1 cellular context compared by ENCODE assay signal in the genomic region with DNA sequence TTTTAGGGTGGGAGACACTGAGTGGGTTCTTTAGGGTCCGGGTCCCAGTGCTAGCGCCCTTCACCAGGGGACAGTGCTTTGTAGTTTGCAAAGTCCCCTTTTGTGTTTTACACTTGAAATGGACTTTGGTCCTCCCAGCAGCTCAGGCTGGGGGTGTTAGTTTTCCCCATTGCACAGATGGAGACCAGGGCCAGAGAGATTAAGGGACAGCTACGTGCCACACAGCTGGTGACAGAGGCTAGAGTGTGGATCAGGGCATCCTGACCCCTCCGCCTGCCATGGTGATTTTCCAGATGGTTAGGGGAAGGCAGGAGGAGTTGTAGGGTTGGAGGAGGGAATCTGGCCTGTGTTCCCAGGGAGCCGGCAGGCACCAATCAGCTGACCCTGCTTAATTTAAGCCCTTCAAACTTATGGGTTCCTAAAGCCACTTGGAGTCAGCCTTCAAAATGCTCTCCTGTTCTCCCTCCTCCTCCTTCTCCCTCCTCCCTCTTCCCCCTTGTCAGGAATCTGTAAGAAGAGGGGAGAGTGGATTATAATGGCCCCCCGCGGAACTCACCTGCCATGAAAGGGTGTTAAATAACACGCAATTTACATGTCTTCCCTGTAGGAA.
A peak's percentile ranks its signal among the peaks of the same experiment; 100 is the strongest.
TF ChIP-seq lines count a peak whose summit lies in the region.

No MANE protein-coding gene starts in this region.

TF ChIP-seq in HepG2, 621 proteins besides CTCF, POLR2A, EP300 and RAD21 (continued from another document and continues in another):
- TF ChIP-seq JDP2 (CRISPR knock-in tag; IDR thresholded peaks at IDR 0.05; ENCODE audit: borderline replicate concordance) (no peak), GABPB1 (CRISPR knock-in tag; IDR thresholded peaks at IDR 0.05) (no peak), ZNF383 (CRISPR knock-in tag; IDR thresholded peaks at IDR 0.05; ENCODE audit: borderline replicate concordance) (no peak), ZNF724P (CRISPR knock-in tag; IDR thresholded peaks at IDR 0.05; ENCODE audit: borderline replicate concordance) (no peak), KDM1A (CRISPR knock-in tag; IDR thresholded peaks at IDR 0.05) (peak; percentile 60; the same call in 1 of the 2 replicates), ZNF598 (CRISPR knock-in tag; IDR thresholded peaks at IDR 0.05; ENCODE audit: borderline replicate concordance) (no peak), SAP130 (CRISPR knock-in tag; IDR thresholded peaks at IDR 0.05; ENCODE audit: low read depth) (peak; percentile 50; the same call in 1 of the 2 replicates), ZNF549 (CRISPR knock-in tag; IDR thresholded peaks at IDR 0.05) (no peak), GATAD1 (CRISPR knock-in tag; IDR thresholded peaks at IDR 0.05) (no peak), RCOR2 (CRISPR knock-in tag; IDR thresholded peaks at IDR 0.05) (0 out of 2 replicates have a peak, but pooled peaks have one; percentile 28), TAF15 (IDR thresholded peaks at IDR 0.05; ENCODE audit: low read depth, low read length, poor library complexity, severe bottlenecking) (no peak), HDAC2 (CRISPR knock-in tag; IDR thresholded peaks at IDR 0.05) (peak; percentile 69; the same call in 1 of the 2 replicates), ZFX (CRISPR knock-in tag; IDR thresholded peaks at IDR 0.05; ENCODE audit: low read depth) (peak; percentile 38; the same call in 1 of the 2 replicates), SALL1 (CRISPR knock-in tag; IDR thresholded peaks at IDR 0.05) (peak; percentile 35; the same call in 1 of the 2 replicates), ZNF331 (CRISPR knock-in tag; IDR thresholded peaks at IDR 0.05) (peak; percentile 18; the same call in 1 of the 2 replicates), ZBTB7B (CRISPR knock-in tag; IDR thresholded peaks at IDR 0.05) (peak; percentile 84), ZNF256 (CRISPR knock-in tag; conservative IDR thresholded peaks at IDR 0.05) (no peak), SOX6 (IDR thresholded peaks at IDR 0.05) (no peak), SOX6 (CRISPR knock-in tag; IDR thresholded peaks at IDR 0.05) (peak; percentile 42; the same call in 1 of the 2 replicates), ZNF20 (CRISPR knock-in tag; IDR thresholded peaks at IDR 0.05) (no peak), ELF3 (CRISPR knock-in tag; IDR thresholded peaks at IDR 0.05) (0 out of 2 replicates have a peak, but pooled peaks have one; percentile 29), TBX2 (CRISPR knock-in tag; IDR thresholded peaks at IDR 0.05; ENCODE audit: borderline replicate concordance) (peak; percentile 66), CEBPG (CRISPR knock-in tag; IDR thresholded peaks at IDR 0.05) (0 out of 2 replicates have a peak, but pooled peaks have one; percentile 13)
- TF ChIP-seq, protein P1, sequence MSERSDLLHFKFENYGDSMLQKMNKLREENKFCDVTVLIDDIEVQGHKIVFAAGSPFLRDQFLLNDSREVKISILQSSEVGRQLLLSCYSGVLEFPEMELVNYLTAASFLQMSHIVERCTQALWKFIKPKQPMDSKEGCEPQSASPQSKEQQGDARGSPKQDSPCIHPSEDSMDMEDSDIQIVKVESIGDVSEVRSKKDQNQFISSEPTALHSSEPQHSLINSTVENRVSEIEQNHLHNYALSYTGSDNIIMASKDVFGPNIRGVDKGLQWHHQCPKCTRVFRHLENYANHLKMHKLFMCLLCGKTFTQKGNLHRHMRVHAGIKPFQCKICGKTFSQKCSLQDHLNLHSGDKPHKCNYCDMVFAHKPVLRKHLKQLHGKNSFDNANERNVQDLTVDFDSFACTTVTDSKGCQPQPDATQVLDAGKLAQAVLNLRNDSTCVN (CRISPR knock-in tag; IDR thresholded peaks at IDR 0.05; ENCODE audit: borderline replicate concordance) = 0 out of 2 replicates have a peak, but pooled peaks have one; percentile 37
- TF ChIP-seq, protein P2, sequence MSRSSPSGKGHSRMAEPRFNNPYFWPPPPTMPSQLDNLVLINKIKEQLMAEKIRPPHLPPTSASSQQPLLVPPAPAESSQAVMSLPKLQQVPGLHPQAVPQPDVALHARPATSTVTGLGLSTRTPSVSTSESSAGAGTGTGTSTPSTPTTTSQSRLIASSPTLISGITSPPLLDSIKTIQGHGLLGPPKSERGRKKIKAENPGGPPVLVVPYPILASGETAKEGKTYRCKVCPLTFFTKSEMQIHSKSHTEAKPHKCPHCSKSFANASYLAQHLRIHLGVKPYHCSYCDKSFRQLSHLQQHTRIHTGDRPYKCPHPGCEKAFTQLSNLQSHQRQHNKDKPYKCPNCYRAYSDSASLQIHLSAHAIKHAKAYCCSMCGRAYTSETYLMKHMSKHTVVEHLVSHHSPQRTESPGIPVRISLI (CRISPR knock-in tag; IDR thresholded peaks at IDR 0.05; ENCODE audit: borderline replicate concordance) = no peak
- TF ChIP-seq, protein P3, sequence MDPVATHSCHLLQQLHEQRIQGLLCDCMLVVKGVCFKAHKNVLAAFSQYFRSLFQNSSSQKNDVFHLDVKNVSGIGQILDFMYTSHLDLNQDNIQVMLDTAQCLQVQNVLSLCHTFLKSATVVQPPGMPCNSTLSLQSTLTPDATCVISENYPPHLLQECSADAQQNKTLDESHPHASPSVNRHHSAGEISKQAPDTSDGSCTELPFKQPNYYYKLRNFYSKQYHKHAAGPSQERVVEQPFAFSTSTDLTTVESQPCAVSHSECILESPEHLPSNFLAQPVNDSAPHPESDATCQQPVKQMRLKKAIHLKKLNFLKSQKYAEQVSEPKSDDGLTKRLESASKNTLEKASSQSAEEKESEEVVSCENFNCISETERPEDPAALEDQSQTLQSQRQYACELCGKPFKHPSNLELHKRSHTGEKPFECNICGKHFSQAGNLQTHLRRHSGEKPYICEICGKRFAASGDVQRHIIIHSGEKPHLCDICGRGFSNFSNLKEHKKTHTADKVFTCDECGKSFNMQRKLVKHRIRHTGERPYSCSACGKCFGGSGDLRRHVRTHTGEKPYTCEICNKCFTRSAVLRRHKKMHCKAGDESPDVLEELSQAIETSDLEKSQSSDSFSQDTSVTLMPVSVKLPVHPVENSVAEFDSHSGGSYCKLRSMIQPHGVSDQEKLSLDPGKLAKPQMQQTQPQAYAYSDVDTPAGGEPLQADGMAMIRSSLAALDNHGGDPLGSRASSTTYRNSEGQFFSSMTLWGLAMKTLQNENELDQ (CRISPR knock-in tag; IDR thresholded peaks at IDR 0.05; ENCODE audit: borderline replicate concordance) = no peak
- TF ChIP-seq, protein P4, sequence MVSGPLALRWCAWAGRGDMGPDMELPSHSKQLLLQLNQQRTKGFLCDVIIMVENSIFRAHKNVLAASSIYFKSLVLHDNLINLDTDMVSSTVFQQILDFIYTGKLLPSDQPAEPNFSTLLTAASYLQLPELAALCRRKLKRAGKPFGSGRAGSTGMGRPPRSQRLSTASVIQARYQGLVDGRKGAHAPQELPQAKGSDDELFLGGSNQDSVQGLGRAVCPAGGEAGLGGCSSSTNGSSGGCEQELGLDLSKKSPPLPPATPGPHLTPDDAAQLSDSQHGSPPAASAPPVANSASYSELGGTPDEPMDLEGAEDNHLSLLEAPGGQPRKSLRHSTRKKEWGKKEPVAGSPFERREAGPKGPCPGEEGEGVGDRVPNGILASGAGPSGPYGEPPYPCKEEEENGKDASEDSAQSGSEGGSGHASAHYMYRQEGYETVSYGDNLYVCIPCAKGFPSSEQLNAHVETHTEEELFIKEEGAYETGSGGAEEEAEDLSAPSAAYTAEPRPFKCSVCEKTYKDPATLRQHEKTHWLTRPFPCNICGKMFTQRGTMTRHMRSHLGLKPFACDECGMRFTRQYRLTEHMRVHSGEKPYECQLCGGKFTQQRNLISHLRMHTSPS (CRISPR knock-in tag; IDR thresholded peaks at IDR 0.05; ENCODE audit: low read depth) = peak; percentile 52; the same call in 1 of the 2 replicates
- TF ChIP-seq, protein P5, sequence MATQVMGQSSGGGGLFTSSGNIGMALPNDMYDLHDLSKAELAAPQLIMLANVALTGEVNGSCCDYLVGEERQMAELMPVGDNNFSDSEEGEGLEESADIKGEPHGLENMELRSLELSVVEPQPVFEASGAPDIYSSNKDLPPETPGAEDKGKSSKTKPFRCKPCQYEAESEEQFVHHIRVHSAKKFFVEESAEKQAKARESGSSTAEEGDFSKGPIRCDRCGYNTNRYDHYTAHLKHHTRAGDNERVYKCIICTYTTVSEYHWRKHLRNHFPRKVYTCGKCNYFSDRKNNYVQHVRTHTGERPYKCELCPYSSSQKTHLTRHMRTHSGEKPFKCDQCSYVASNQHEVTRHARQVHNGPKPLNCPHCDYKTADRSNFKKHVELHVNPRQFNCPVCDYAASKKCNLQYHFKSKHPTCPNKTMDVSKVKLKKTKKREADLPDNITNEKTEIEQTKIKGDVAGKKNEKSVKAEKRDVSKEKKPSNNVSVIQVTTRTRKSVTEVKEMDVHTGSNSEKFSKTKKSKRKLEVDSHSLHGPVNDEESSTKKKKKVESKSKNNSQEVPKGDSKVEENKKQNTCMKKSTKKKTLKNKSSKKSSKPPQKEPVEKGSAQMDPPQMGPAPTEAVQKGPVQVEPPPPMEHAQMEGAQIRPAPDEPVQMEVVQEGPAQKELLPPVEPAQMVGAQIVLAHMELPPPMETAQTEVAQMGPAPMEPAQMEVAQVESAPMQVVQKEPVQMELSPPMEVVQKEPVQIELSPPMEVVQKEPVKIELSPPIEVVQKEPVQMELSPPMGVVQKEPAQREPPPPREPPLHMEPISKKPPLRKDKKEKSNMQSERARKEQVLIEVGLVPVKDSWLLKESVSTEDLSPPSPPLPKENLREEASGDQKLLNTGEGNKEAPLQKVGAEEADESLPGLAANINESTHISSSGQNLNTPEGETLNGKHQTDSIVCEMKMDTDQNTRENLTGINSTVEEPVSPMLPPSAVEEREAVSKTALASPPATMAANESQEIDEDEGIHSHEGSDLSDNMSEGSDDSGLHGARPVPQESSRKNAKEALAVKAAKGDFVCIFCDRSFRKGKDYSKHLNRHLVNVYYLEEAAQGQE (IDR thresholded peaks at IDR 0.05; ENCODE audit: borderline replicate concordance in 1 of 2, low read depth in 1 of 2, low read length in 2 of 2) = 0 out of 4 replicates have a peak, but pooled peaks of 1 of the 2 experiments have one; percentile 10
- TF ChIP-seq, protein P6, sequence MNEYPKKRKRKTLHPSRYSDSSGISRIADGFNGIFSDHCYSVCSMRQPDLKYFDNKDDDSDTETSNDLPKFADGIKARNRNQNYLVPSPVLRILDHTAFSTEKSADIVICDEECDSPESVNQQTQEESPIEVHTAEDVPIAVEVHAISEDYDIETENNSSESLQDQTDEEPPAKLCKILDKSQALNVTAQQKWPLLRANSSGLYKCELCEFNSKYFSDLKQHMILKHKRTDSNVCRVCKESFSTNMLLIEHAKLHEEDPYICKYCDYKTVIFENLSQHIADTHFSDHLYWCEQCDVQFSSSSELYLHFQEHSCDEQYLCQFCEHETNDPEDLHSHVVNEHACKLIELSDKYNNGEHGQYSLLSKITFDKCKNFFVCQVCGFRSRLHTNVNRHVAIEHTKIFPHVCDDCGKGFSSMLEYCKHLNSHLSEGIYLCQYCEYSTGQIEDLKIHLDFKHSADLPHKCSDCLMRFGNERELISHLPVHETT (CRISPR knock-in tag; conservative IDR thresholded peaks at IDR 0.05) = no peak
- TF ChIP-seq, protein P7, sequence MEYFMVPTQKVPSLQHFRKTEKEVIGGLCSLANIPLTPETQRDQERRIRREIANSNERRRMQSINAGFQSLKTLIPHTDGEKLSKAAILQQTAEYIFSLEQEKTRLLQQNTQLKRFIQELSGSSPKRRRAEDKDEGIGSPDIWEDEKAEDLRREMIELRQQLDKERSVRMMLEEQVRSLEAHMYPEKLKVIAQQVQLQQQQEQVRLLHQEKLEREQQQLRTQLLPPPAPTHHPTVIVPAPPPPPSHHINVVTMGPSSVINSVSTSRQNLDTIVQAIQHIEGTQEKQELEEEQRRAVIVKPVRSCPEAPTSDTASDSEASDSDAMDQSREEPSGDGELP (IDR thresholded peaks at IDR 0.05; ENCODE audit: borderline replicate concordance, low read depth) = peak; percentile 82; the same call in 1 of the 2 replicates
- TF ChIP-seq, protein P8, sequence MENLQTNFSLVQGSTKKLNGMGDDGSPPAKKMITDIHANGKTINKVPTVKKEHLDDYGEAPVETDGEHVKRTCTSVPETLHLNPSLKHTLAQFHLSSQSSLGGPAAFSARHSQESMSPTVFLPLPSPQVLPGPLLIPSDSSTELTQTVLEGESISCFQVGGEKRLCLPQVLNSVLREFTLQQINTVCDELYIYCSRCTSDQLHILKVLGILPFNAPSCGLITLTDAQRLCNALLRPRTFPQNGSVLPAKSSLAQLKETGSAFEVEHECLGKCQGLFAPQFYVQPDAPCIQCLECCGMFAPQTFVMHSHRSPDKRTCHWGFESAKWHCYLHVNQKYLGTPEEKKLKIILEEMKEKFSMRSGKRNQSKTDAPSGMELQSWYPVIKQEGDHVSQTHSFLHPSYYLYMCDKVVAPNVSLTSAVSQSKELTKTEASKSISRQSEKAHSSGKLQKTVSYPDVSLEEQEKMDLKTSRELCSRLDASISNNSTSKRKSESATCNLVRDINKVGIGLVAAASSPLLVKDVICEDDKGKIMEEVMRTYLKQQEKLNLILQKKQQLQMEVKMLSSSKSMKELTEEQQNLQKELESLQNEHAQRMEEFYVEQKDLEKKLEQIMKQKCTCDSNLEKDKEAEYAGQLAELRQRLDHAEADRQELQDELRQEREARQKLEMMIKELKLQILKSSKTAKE (CRISPR knock-in tag; IDR thresholded peaks at IDR 0.05; ENCODE audit: borderline replicate concordance) = no peak
